8 cellular contexts compared by ENCODE assay signal in genomic region chr3:129604942-129605592, GRCh38. TPM values are rescaled to one million over a fixed set of nuclear protein-coding genes. Genes with fewer than 3 reads are reported as not detected.
DNase-seq lines count a peak whose midpoint lies in the region; ATAC-seq and TF ChIP-seq lines count a peak whose summit lies in the region.

No MANE protein-coding gene starts in this region.

- ATAC-seq in left ventricle myocardium superior: peak; percentile 20
- no peak for ATAC-seq in gastrocnemius medialis
- no peak for ATAC-seq in HG03196 (IDR thresholded peaks at IDR 0.05; ENCODE audit: unreplicated experiment)

- peak overlapping the region; percentile 56 to 66 (median 61) for H3K4me3 ChIP-seq in gastrocnemius medialis

- peaks cover 32 to 53% of the 10 kb centered on the region in 2 donors for H3K4me1 ChIP-seq in gastrocnemius medialis

- H3K27me3 ChIP-seq in gastrocnemius medialis: peaks cover 0 to 15% (median 6%) of the 10 kb centered on the region in 3 donors

- TF ChIP-seq CTCF in gastrocnemius medialis (IDR thresholded peaks at IDR 0.05 in 4 of 5, conservative IDR thresholded peaks at IDR 0.05 in 1 of 5): no peak

- DNase-seq in GM03348 (ENCODE audit: low spot score) (peak; percentile 56), T1000 (lab: John Stamatoyannopoulos, UW) (peak; percentile 21), left ventricle myocardium superior (no peak), gastrocnemius medialis (no peak), C1 segment of cervical spinal cord (lab: John Stamatoyannopoulos, UW) (no peak), NCI-H774 (lab: John Stamatoyannopoulos, UW) (no peak), NCI-H526 treated with DMSO at 0.1 percent for 48 hours (lab: John Stamatoyannopoulos, UW) (no peak)

- no peaks in the 10 kb centered on the region for H3K9me3 ChIP-seq in gastrocnemius medialis

- TF ChIP-seq POLR2A in gastrocnemius medialis (IDR thresholded peaks at IDR 0.05): no peak

- intact Hi-C loops in left ventricle myocardium superior (cut with micrococcal nuclease) (no loop called here), gastrocnemius medialis (cut with DNase I; ENCODE audit: low total_unique reads) (loop anchor here (5.0 kb wide), 1 partner anchor 113 kb away; no protein-coding TSS in a partner anchor)

- H3K36me3 ChIP-seq in gastrocnemius medialis: no peaks in the 10 kb centered on the region

- H3K27ac ChIP-seq in gastrocnemius medialis: peak overlapping the region; percentile 71 to 86 (median 81)

- in situ Hi-C loops in gastrocnemius medialis (cut with MboI; ENCODE audit: low sequenced_read_pairs in 4 of 4): no loop called here

RNA-seq across cellular contexts. Expression of gene PLXND1, which starts 1.4 kb away (rescaled TPM):
- total RNA-seq in left ventricle myocardium superior (56.6 TPM), gastrocnemius medialis (10 to 100 TPM; 15.7 to 70.9 (median 19.9) TPM)

Comparison
In these comparisons a context has a peak if more than half of its experiments do, and no peak if none do; other contexts are left out.
1. DNase-seq: peak in GM03348 (single experiment) and T1000 (single experiment); none in left ventricle myocardium superior (single experiment), gastrocnemius medialis (0 of 2), C1 segment of cervical spinal cord (0 of 14), NCI-H774 (single experiment) and NCI-H526 treated with DMSO at 0.1 percent for 48 hours (single experiment).